ENCODE assay signal across 8 cellular contexts in genomic region chr16:30903596-30903995, GRCh38. TPM values are rescaled to one million over a fixed set of nuclear protein-coding genes. Genes with fewer than 3 reads are reported as not detected.
DNase-seq lines count a peak whose midpoint lies in the region; ATAC-seq and TF ChIP-seq lines count a peak whose summit lies in the region.

No MANE protein-coding gene starts in this region.

- no peak for TF ChIP-seq POLR2A in testis (IDR thresholded peaks at IDR 0.05)
- TF ChIP-seq POLR2A in erythroblast (IDR thresholded peaks at IDR 0.05; ENCODE audit: low read length): no peak

- no peaks in the 10 kb centered on the region for H3K27me3 ChIP-seq in right atrium auricular region
- H3K27me3 ChIP-seq in testis: no peaks in the 10 kb centered on the region

- TF ChIP-seq CTCF in activated B cell treated with CpG ODN at 0.5 μM for 24 hours (IDR thresholded peaks at IDR 0.05) (no peak), right atrium auricular region (IDR thresholded peaks at IDR 0.05) (no peak), testis (IDR thresholded peaks at IDR 0.05) (no peak)

- H3K4me1 ChIP-seq in right atrium auricular region (peaks cover 0 to 25% of the 10 kb centered on the region in 2 donors), testis (peaks cover 16% of the 10 kb centered on the region)

- H3K27ac ChIP-seq in right atrium auricular region: peak overlapping the region; percentile 86 to 90
- H3K27ac ChIP-seq in testis: peak overlapping the region; percentile 11 to 93

- H3K4me1 Mint-ChIP-seq in activated CD4-positive, alpha-beta T cell treated with anti-CD3 and anti-CD28 coated beads for 36 hours: peaks cover 29% of the 10 kb centered on the region
- H3K4me1 Mint-ChIP-seq in activated B cell treated with CpG ODN at 0.5 μM for 24 hours: peaks cover 26% of the 10 kb centered on the region

- H3K27ac Mint-ChIP-seq in activated CD4-positive, alpha-beta T cell treated with anti-CD3 and anti-CD28 coated beads for 36 hours: peak overlapping the region; percentile 90
- peak overlapping the region; percentile 67 for H3K27ac Mint-ChIP-seq in activated B cell treated with CpG ODN at 0.5 μM for 24 hours

- H3K36me3 Mint-ChIP-seq in activated CD4-positive, alpha-beta T cell treated with anti-CD3 and anti-CD28 coated beads for 36 hours (ENCODE audit: low read depth): no peaks in the 10 kb centered on the region
- H3K36me3 Mint-ChIP-seq in activated B cell treated with CpG ODN at 0.5 μM for 24 hours (ENCODE audit: low read depth): no peaks in the 10 kb centered on the region

- peaks cover 3% of the 10 kb centered on the region for H3K9me3 Mint-ChIP-seq in activated CD4-positive, alpha-beta T cell treated with anti-CD3 and anti-CD28 coated beads for 36 hours (ENCODE audit: low read depth)
- no peaks in the 10 kb centered on the region for H3K9me3 Mint-ChIP-seq in activated B cell treated with CpG ODN at 0.5 μM for 24 hours

- H3K4me3 Mint-ChIP-seq in activated CD4-positive, alpha-beta T cell treated with anti-CD3 and anti-CD28 coated beads for 36 hours: no peak overlapping the region
- peak overlapping the region; percentile 1 for H3K4me3 Mint-ChIP-seq in activated B cell treated with CpG ODN at 0.5 μM for 24 hours

- 69 to 71% methylated on average over 4 of the region's 4 CpGs for WGBS in testis, 2 donors

- intact Hi-C loops in activated CD4-positive, alpha-beta T cell treated with anti-CD3 and anti-CD28 coated beads for 36 hours (cut with DNase I, micrococcal nuclease): loop anchor here in 1 of 2 experiments (1.0 to 5.0 kb wide), 2 partner anchors 19 to 61 kb away; no protein-coding TSS in a partner anchor
- intact Hi-C loops in activated B cell treated with CpG ODN at 0.5 μM for 24 hours (cut with micrococcal nuclease): no loop called here
- intact Hi-C loops in testis (cut with DNase I; ENCODE audit: low total_unique reads): no loop called here

- H3K36me3 ChIP-seq in right atrium auricular region (no peaks in the 10 kb centered on the region), testis (ENCODE audit: low read depth, missing control alignments) (no peaks in the 10 kb centered on the region)

- ATAC-seq in activated CD4-positive, alpha-beta T cell treated with anti-CD3 and anti-CD28 coated beads for 36 hours: no peak
- no peak for ATAC-seq in activated B cell treated with CpG ODN at 0.5 μM for 24 hours (ENCODE audit: low read depth)
- ATAC-seq in GM21515 (IDR thresholded peaks at IDR 0.05; ENCODE audit: unreplicated experiment): no peak

- H3K27me3 Mint-ChIP-seq in activated CD4-positive, alpha-beta T cell treated with anti-CD3 and anti-CD28 coated beads for 36 hours: no peaks in the 10 kb centered on the region
- no peaks in the 10 kb centered on the region for H3K27me3 Mint-ChIP-seq in activated B cell treated with CpG ODN at 0.5 μM for 24 hours

- no peak overlapping the region for H3K4me3 ChIP-seq in right atrium auricular region
- H3K4me3 ChIP-seq in testis: no peak overlapping the region

- no peak for DNase-seq in activated CD4-positive, alpha-beta T cell treated with anti-CD3 and anti-CD28 coated beads for 36 hours
- DNase-seq in activated CD4-positive, alpha-beta T cell treated with anti-CD3 and anti-CD28 coated beads, Interleukin-2, amount 50 U/mL, for 1 hour: no peak
- DNase-seq in activated B cell treated with CpG ODN at 0.5 μM for 24 hours (no peak), right atrium auricular region (ENCODE audit: low spot score) (no peak), testis (no peak), erythroblast (lab: John Stamatoyannopoulos, UW) (no peak), NCI-H82 treated with DMSO at 0.1 percent for 48 hours (lab: John Stamatoyannopoulos, UW; ENCODE audit: unreplicated experiment) (no peak)

- no peaks in the 10 kb centered on the region for H3K9me3 ChIP-seq in right atrium auricular region
- H3K9me3 ChIP-seq in testis: no peaks in the 10 kb centered on the region

- POLR2A ChIA-PET in activated CD4-positive, alpha-beta T cell treated with anti-CD3 and anti-CD28 coated beads for 36 hours (lab: Charles Lee): no interaction called here
- POLR2A ChIA-PET in activated B cell treated with CpG ODN at 0.5 μM for 24 hours (lab: Charles Lee): interaction anchor here (0.6 to 5.5 kb wide), 4 partner anchors 27 to 77 kb away, joined by 3 to 77 read pairs (median 4); no protein-coding TSS in a partner anchor

- CTCF ChIA-PET in activated CD4-positive, alpha-beta T cell treated with anti-CD3 and anti-CD28 coated beads for 36 hours (lab: Charles Lee): interaction anchor here (0.7 to 5.2 kb wide), 3 partner anchors 11 to 142 kb away, joined by 4 to 85 read pairs (median 22); partner anchors contain the start of genes BCL7C and CFAP119
- CTCF ChIA-PET in activated B cell treated with CpG ODN at 0.5 μM for 24 hours (lab: Charles Lee): interaction anchor here (2.4 to 5.6 kb wide), 2 partner anchors 11 to 57 kb away, joined by 11 to 96 read pairs; no protein-coding TSS in a partner anchor

RNA-seq across cellular contexts. Expression of gene CTF1, which starts 7.2 kb away (rescaled TPM):
- total RNA-seq in activated CD4-positive, alpha-beta T cell treated with anti-CD3 and anti-CD28 coated beads for 36 hours: under 1 TPM; 0.18 TPM
- total RNA-seq in activated B cell treated with CpG ODN at 0.5 μM for 24 hours: 0.56 and 0.62 TPM in 2 replicates
- total RNA-seq in right atrium auricular region: 1 to 10 TPM; 6.5 to 7.6 TPM
- total RNA-seq in testis: 1 to 10 TPM; 5.9 to 9.0 TPM
- polyA plus RNA-seq in testis (ENCODE audit: insufficient read depth, low read depth, low replicate concordance): 5.6 TPM

RNA-seq across cellular contexts. Expression of gene BCL7C, which starts 9.7 kb away (rescaled TPM):
- 10 to 100 TPM; 19.5 to 20.4 TPM for total RNA-seq in activated CD4-positive, alpha-beta T cell treated with anti-CD3 and anti-CD28 coated beads for 36 hours
- total RNA-seq in activated B cell treated with CpG ODN at 0.5 μM for 24 hours (32.2 and 35.7 TPM in 2 replicates), right atrium auricular region (10 to 100 TPM; 21.1 to 35.1 TPM), testis (10 to 100 TPM; 49.6 to 57.4 TPM)
- polyA plus RNA-seq in testis (ENCODE audit: insufficient read depth, low read depth, low replicate concordance): 40.2 TPM

RNA-seq across cellular contexts. Expression of gene FBXL19, which starts 19.8 kb away (rescaled TPM):
- 10 to 100 TPM; 23.7 to 31.4 TPM for total RNA-seq in activated CD4-positive, alpha-beta T cell treated with anti-CD3 and anti-CD28 coated beads for 36 hours
- 20.3 and 24.2 TPM in 2 replicates for total RNA-seq in activated B cell treated with CpG ODN at 0.5 μM for 24 hours
- total RNA-seq in right atrium auricular region: 1 to 10 TPM; 5.7 to 7.9 TPM
- total RNA-seq in testis: 100 to 1,000 TPM; 142 to 149 TPM
- 47.0 TPM for polyA plus RNA-seq in testis (ENCODE audit: insufficient read depth, low read depth, low replicate concordance)

RNA-seq across cellular contexts. Expression of gene ORAI3, which starts 45.3 kb away (rescaled TPM):
- total RNA-seq in activated CD4-positive, alpha-beta T cell treated with anti-CD3 and anti-CD28 coated beads for 36 hours: 1 to 10 TPM; 6.9 to 7.9 TPM
- total RNA-seq in activated B cell treated with CpG ODN at 0.5 μM for 24 hours: 25.1 and 30.6 TPM in 2 replicates
- 10 to 100 TPM; 22.4 to 23.0 TPM for total RNA-seq in right atrium auricular region
- total RNA-seq in testis: 10 to 100 TPM; 68.6 to 75.0 TPM
- 29.1 TPM for polyA plus RNA-seq in testis (ENCODE audit: insufficient read depth, low read depth, low replicate concordance)

RNA-seq across cellular contexts. Expression of gene SETD1A, which starts 54.0 kb away (rescaled TPM):
- total RNA-seq in activated CD4-positive, alpha-beta T cell treated with anti-CD3 and anti-CD28 coated beads for 36 hours: 10 to 100 TPM; 18.5 to 21.7 TPM
- total RNA-seq in activated B cell treated with CpG ODN at 0.5 μM for 24 hours (29.6 and 32.8 TPM in 2 replicates), right atrium auricular region (1 to 10 TPM; 3.8 to 8.6 TPM), testis (10 to 100 TPM; 45.7 to 45.8 TPM)
- polyA plus RNA-seq in testis (ENCODE audit: insufficient read depth, low read depth, low replicate concordance): 41.4 TPM
